ENCODE assay signal across 9 cellular contexts in genomic region chr22:39234157-39234793, GRCh38. TPM values are rescaled to one million over a fixed set of nuclear protein-coding genes. Genes with fewer than 3 reads are reported as not detected.
DNase-seq lines count a peak whose midpoint lies in the region; ATAC-seq and TF ChIP-seq lines count a peak whose summit lies in the region.
"Had no signal": no experiment of that assay in that cellular context is flagged by ENCODE, and none has a peak within 500 bp of the region (broad histone marks: within the 10 kb centered on the region; RNA-seq: fewer than 3 reads in every experiment).

No MANE protein-coding gene starts in this region.

- peak overlapping the region; percentile 39 for H3K9ac ChIP-seq in neuronal stem cell (ENCODE audit: low read depth, low read length, poor library complexity)

- peaks cover 77% of the 10 kb centered on the region for H3K4me1 Mint-ChIP-seq in stimulated activated naive CD8-positive, alpha-beta T cell treated with anti-CD3 and anti-CD28 coated beads, Interleukin-15, amount 100 ng/mL, for 72 hours
- H3K4me1 Mint-ChIP-seq in activated naive CD8-positive, alpha-beta T cell treated with anti-CD3 and anti-CD28 coated beads, Interleukin-2, amount 50 U/mL, for 24 hours, result peaks cover 60% of the 10 kb centered on the region

- H2BK120ac ChIP-seq in neuronal stem cell (ENCODE audit: low read depth, low read length), result no peak overlapping the region

- peak overlapping the region; percentile 88 for H2BK5ac ChIP-seq in neuronal stem cell (ENCODE audit: low read length)

- no peak for ATAC-seq in stimulated activated naive CD8-positive, alpha-beta T cell treated with anti-CD3 and anti-CD28 coated beads, Interleukin-15, amount 100 ng/mL, for 72 hours
- ATAC-seq in stimulated activated naive CD8-positive, alpha-beta T cell treated with anti-CD3 and anti-CD28 coated beads, Interleukin-15, Interleukin-2, amounts not matched to agents 100 U/mL and 50 U/mL, for 24 hours, result no peak
- ATAC-seq in HG03521 (IDR thresholded peaks at IDR 0.05; ENCODE audit: unreplicated experiment), result no peak
- no peak for ATAC-seq in activated naive CD8-positive, alpha-beta T cell treated with anti-CD3 and anti-CD28 coated beads, Interleukin-2, amount 50 U/mL, for 24 hours

- H3K4me2 ChIP-seq in neuronal stem cell (ENCODE audit: insufficient read depth, low read length, poor library complexity, severe bottlenecking), result no peak overlapping the region

- no peak overlapping the region for H2BK15ac ChIP-seq in neuronal stem cell (ENCODE audit: low read length)

- H3K18ac ChIP-seq in neuronal stem cell (ENCODE audit: low read length), result peak overlapping the region; percentile 98

- peak overlapping the region; percentile 60 for H2AK5ac ChIP-seq in neuronal stem cell (ENCODE audit: low read depth, low read length)

- no peak for TF ChIP-seq POLR2A in lower leg skin (IDR thresholded peaks at IDR 0.05)

- H3K4me3 Mint-ChIP-seq in stimulated activated naive CD8-positive, alpha-beta T cell treated with anti-CD3 and anti-CD28 coated beads, Interleukin-15, amount 100 ng/mL, for 72 hours, result peak overlapping the region in 1 of 2 donors; percentile 33
- H3K4me3 Mint-ChIP-seq in activated naive CD8-positive, alpha-beta T cell treated with anti-CD3 and anti-CD28 coated beads, Interleukin-2, amount 50 U/mL, for 24 hours, result no peak overlapping the region

- H3K9me3 ChIP-seq in cardiac muscle cell (ENCODE audit: low read depth) (no peaks in the 10 kb centered on the region), neuronal stem cell (replicated peaks in 1 of 2; ENCODE audit: control insufficient read depth in 2 of 2, insufficient read depth in 1 of 2, low read depth in 1 of 2, low read length in 2 of 2) (no peaks in the 10 kb centered on the region)

- no peaks in the 10 kb centered on the region for H3K9me3 Mint-ChIP-seq in stimulated activated naive CD8-positive, alpha-beta T cell treated with anti-CD3 and anti-CD28 coated beads, Interleukin-15, amount 100 ng/mL, for 72 hours
- no peaks in the 10 kb centered on the region for H3K9me3 Mint-ChIP-seq in activated naive CD8-positive, alpha-beta T cell treated with anti-CD3 and anti-CD28 coated beads, Interleukin-2, amount 50 U/mL, for 24 hours
- H3K9me3 Mint-ChIP-seq: central memory CD8-positive, alpha-beta T cell had no signal

- DNase-seq in stimulated activated naive CD8-positive, alpha-beta T cell treated with anti-CD3 and anti-CD28 coated beads, Interleukin-15, amount 100 ng/mL, for 72 hours, result no peak
- DNase-seq in stimulated activated naive CD8-positive, alpha-beta T cell treated with anti-CD3 and anti-CD28 coated beads, Interleukin-15, Interleukin-2, amounts not matched to agents 100 U/mL and 50 U/mL, for 24 hours, result no peak
- DNase-seq in cardiac muscle cell (ENCODE audit: low read depth in 1 of 2, low spot score in 1 of 2), result peak in 1 of 2 donors; percentile 86
- peak; percentile 63 for DNase-seq in neuronal stem cell (ENCODE audit: low spot score)
- DNase-seq in lower leg skin (ENCODE audit: low spot score in 2 of 2), result no peak
- DNase-seq in activated naive CD8-positive, alpha-beta T cell treated with anti-CD3 and anti-CD28 coated beads, Interleukin-2, amount 50 U/mL, for 24 hours, result no peak
- DNase-seq in NCI-H748 treated with DMSO at 0.1 percent for 48 hours (lab: John Stamatoyannopoulos, UW), result no peak

- H2AFZ ChIP-seq in neuronal stem cell (ENCODE audit: low read length), result peak overlapping the region; percentile 83

- H4K8ac ChIP-seq in neuronal stem cell (ENCODE audit: low read depth, low read length), result peak overlapping the region; percentile 84

- WGBS in neuronal stem cell (ENCODE audit: extremely low coverage in 2 of 2, insufficient read length in 2 of 2, insufficient replicate concordance in 1 of 2), 2 donors, result no CpG with 5 or more reads among the region's 15 CpGs
- 64 to 70% methylated on average over 15 of the region's 15 CpGs for WGBS in lower leg skin, 2 donors

- no peak overlapping the region for H3K14ac ChIP-seq in neuronal stem cell (ENCODE audit: low read length)

- H3K23ac ChIP-seq in neuronal stem cell (ENCODE audit: low read depth, low read length, poor library complexity), result no peak overlapping the region

- intact Hi-C loops in lower leg skin (cut with DNase I; ENCODE audit: low total_unique reads), result loop anchor here (10.0 kb wide), 1 partner anchor 59 kb away; no protein-coding TSS in a partner anchor

- H3K79me1 ChIP-seq in neuronal stem cell (ENCODE audit: low read depth, low read length), result no peaks in the 10 kb centered on the region

- peaks cover 86% of the 10 kb centered on the region for H3K27me3 Mint-ChIP-seq in stimulated activated naive CD8-positive, alpha-beta T cell treated with anti-CD3 and anti-CD28 coated beads, Interleukin-15, amount 100 ng/mL, for 72 hours
- peaks cover 49% of the 10 kb centered on the region for H3K27me3 Mint-ChIP-seq in activated naive CD8-positive, alpha-beta T cell treated with anti-CD3 and anti-CD28 coated beads, Interleukin-2, amount 50 U/mL, for 24 hours

- H3K27ac ChIP-seq in cardiac muscle cell (peak overlapping the region; percentile 88), neuronal stem cell (replicated peaks; ENCODE audit: low read length) (peak overlapping the region; percentile 77)

- H2BK12ac ChIP-seq in neuronal stem cell (ENCODE audit: low read length), result peak overlapping the region; percentile 79

- no peaks in the 10 kb centered on the region for H3K27me3 ChIP-seq in cardiac muscle cell
- peaks cover 0 to 7% (median 0%) of the 10 kb centered on the region in 3 experiments for H3K27me3 ChIP-seq in neuronal stem cell (ENCODE audit: control insufficient read depth in 3 of 3, insufficient read depth in 3 of 3, low read depth in 1 of 3, low read length in 3 of 3)

- H3K36me3 ChIP-seq in cardiac muscle cell (no peaks in the 10 kb centered on the region), neuronal stem cell (replicated peaks in 1 of 2; ENCODE audit: control insufficient read depth in 2 of 2, insufficient read depth in 2 of 2, low read length in 2 of 2) (no peaks in the 10 kb centered on the region)

- H3K4me3 ChIP-seq in cardiac muscle cell (no peak overlapping the region), neuronal stem cell (ENCODE audit: low read length in 2 of 2) (peak overlapping the region in 1 of 2 donors; percentile 25), lower leg skin (ENCODE audit: low read depth, poor library complexity, severe bottlenecking) (no peak overlapping the region)

- peak overlapping the region; percentile 53 for H3K4ac ChIP-seq in neuronal stem cell (ENCODE audit: low read length)

- H3K36me3 Mint-ChIP-seq in activated naive CD8-positive, alpha-beta T cell treated with anti-CD3 and anti-CD28 coated beads, Interleukin-2, amount 50 U/mL, for 24 hours (ENCODE audit: low read depth), result no peaks in the 10 kb centered on the region

- peak overlapping the region; percentile 33 for H4K91ac ChIP-seq in neuronal stem cell (ENCODE audit: low read depth, low read length, poor library complexity)

- H3K27ac Mint-ChIP-seq in stimulated activated naive CD8-positive, alpha-beta T cell treated with anti-CD3 and anti-CD28 coated beads, Interleukin-15, amount 100 ng/mL, for 72 hours, result peak overlapping the region; percentile 64 to 76
- H3K27ac Mint-ChIP-seq in activated naive CD8-positive, alpha-beta T cell treated with anti-CD3 and anti-CD28 coated beads, Interleukin-2, amount 50 U/mL, for 24 hours, result no peak overlapping the region

- no peak for TF ChIP-seq CTCF in cardiac muscle cell (IDR thresholded peaks at IDR 0.05; ENCODE audit: low read depth, low read length)
- TF ChIP-seq CTCF in lower leg skin (IDR thresholded peaks at IDR 0.05), result no peak

- H3K4me1 ChIP-seq in cardiac muscle cell (ENCODE audit: low read depth), result peaks cover 62% of the 10 kb centered on the region
- peaks cover 46 to 69% of the 10 kb centered on the region in 2 donors for H3K4me1 ChIP-seq in neuronal stem cell (ENCODE audit: control insufficient read depth in 2 of 2, insufficient read depth in 1 of 2, low read depth in 1 of 2, low read length in 2 of 2)

RNA-seq across cellular contexts. Expression of gene PDGFB, which starts 10.5 kb away (rescaled TPM):
- total RNA-seq in cardiac muscle cell (15.3 and 18.2 TPM in 2 replicates), lower leg skin (10 to 100 TPM; 12.2 to 22.3 (median 17.5) TPM)
- 8.6 and 9.8 TPM in 2 replicates for polyA plus RNA-seq in cardiac muscle cell
- polyA plus RNA-seq in neuronal stem cell (2013, experiment 1 of 2), result 2.6 TPM
- polyA plus RNA-seq in neuronal stem cell (2013, experiment 2 of 2), result 2.8 TPM
